In the genomic region with DNA sequence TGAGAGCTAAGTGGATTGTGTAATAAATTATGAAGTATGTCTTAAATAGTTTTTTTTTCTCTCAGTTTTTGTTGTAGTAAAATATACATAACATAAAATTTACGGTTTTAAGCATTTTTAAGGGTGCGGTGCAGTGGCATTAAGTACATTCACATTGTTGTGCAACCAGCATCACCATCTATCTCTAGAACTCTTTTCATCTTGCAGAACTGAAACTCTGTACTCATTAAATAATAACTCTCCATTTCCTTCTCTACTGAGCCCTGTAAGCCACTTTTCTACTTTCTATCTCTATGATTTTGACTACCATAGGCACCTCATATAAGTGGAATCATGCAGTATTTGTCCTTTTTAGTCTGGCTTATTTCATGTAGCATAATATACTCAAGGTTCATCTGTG, we compare ENCODE assay signal across 1 cellular context.
A peak's percentile ranks its signal among the peaks of the same experiment; 100 is the strongest.
TF ChIP-seq lines count a peak whose summit lies in the region.

No MANE protein-coding gene starts in this region.

TF ChIP-seq in IMR-90, 13 proteins besides CTCF, POLR2A, EP300 and RAD21:
- TF ChIP-seq BHLHE40 (IDR thresholded peaks at IDR 0.05; ENCODE audit: low read depth, low read length), result no peak
- TF ChIP-seq RCOR1 (IDR thresholded peaks at IDR 0.05; ENCODE audit: insufficient replicate concordance, low read length), result no peak
- 0 out of 2 replicates have a peak, but pooled peaks have one; percentile 11 for TF ChIP-seq CEBPB (IDR thresholded peaks at IDR 0.05; ENCODE audit: low read depth, low read length)
- no peak for TF ChIP-seq FOS (IDR thresholded peaks at IDR 0.05; ENCODE audit: low read depth, low read length)
